8 cellular contexts compared by ENCODE assay signal in genomic region chr14:24271134-24271833, GRCh38. TPM values are rescaled to one million over a fixed set of nuclear protein-coding genes. Genes with fewer than 3 reads are reported as not detected.
A peak's percentile ranks its signal among the peaks of the same experiment; 100 is the strongest.
DNase-seq lines count a peak whose midpoint lies in the region; ATAC-seq and TF ChIP-seq lines count a peak whose summit lies in the region.

TSS of gene RABGGTA (minus strand) at chr14:24271597. CDS start at chr14:24271115, 482 bp downstream.

- H3K27ac ChIP-seq in coronary artery = peak within 1 kb of the TSS; percentile 93 to 99

- no peaks in the 10 kb centered on the region for H3K27me3 ChIP-seq in BE2C

- H3K9me3 ChIP-seq in BE2C = no peaks in the 10 kb centered on the region

- H3K4me3 ChIP-seq in BE2C (ENCODE audit: low read depth, low read length) (peak within 1 kb of the TSS; percentile 76), coronary artery (peak within 1 kb of the TSS; percentile 94)

- peak; percentile 84 for ATAC-seq in HG03442 (IDR thresholded peaks at IDR 0.05; ENCODE audit: unreplicated experiment)
- peak; percentile 94 for ATAC-seq in left lobe of liver

- no peaks in the 10 kb centered on the region for H3K4me1 ChIP-seq in BE2C

- no peaks in the 10 kb centered on the region for H3K36me3 ChIP-seq in BE2C

- peak; percentile 58 for TF ChIP-seq CTCF in BE2C (IDR thresholded peaks at IDR 0.05; ENCODE audit: low read depth, low read length)
- peak; percentile 65 for TF ChIP-seq CTCF in coronary artery (IDR thresholded peaks at IDR 0.05)

- DNase-seq in BE2C (peak; percentile 90), GM19238 (ENCODE audit: insufficient read length, low spot score) (peak; percentile 97), NCI-H510A treated with DMSO at 0.1 percent for 48 hours (lab: John Stamatoyannopoulos, UW) (peak; percentile 92), coronary artery (ENCODE audit: low spot score) (peak; percentile 82), left lobe of liver (ENCODE audit: low spot score) (peak; percentile 88)
- peak; percentile 91 for DNase-seq in activated CD4-positive, alpha-beta T cell treated with anti-CD3 and anti-CD28 coated beads for 48 hours
- DNase-seq in stimulated activated CD4-positive, alpha-beta T cell treated with anti-CD3 and anti-CD28 coated beads, Interleukin-2, amount 100 ng/mL, for 4 hours (ENCODE audit: low read depth) = peak; percentile 89

RNA-seq across cellular contexts. Expression of gene RABGGTA, which starts in this region (rescaled TPM):
- 60.8 TPM for polyA plus RNA-seq in BE2C (2012; ENCODE audit: insufficient read depth, insufficient read length, low read depth)
- 15.8 TPM for total RNA-seq in left lobe of liver

Comparison
In these comparisons a context has a peak if more than half of its experiments do, and no peak if none do; other contexts are left out.
1. Peak in every context shown above with its lines: DNase-seq, ATAC-seq, H3K4me3 ChIP-seq and H3K27ac ChIP-seq.